Comparison of ENCODE assay signal across 11 cellular contexts in the genomic region with DNA sequence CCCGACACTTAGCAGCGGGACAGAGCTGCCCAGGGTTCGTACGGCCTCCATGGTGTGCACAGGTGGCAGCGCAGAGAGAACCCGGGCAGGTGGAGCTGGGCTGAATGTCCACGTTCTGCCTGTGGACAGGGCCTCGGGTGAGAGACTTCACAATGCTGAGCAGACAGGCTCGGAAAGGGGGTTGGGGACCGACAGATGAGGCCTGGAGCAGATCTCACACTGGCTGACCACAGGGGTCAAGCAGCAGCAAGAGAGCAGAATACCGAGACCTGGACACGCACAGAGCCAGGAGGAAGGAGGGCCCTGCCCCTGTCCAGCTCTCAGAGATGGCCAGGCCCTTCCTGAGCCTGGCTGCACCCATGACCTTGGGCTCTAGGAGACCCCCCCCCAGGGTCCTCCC.
DNase-seq lines count a peak whose midpoint lies in the region; TF ChIP-seq lines count a peak whose summit lies in the region.
"Had no signal": no experiment of that assay in that cellular context is flagged by ENCODE, and none has a peak within 500 bp of the region (broad histone marks: within the 10 kb centered on the region; RNA-seq: fewer than 3 reads in every experiment).

No MANE protein-coding gene starts in this region.

- H3K27me3 Mint-ChIP-seq in HFFc6 (ENCODE audit: insufficient read depth) (peaks cover 29% of the 10 kb centered on the region), brain (no peaks in the 10 kb centered on the region)

- H3K79me2 ChIP-seq in smooth muscle cell (ENCODE audit: low read depth): peaks cover 78% of the 10 kb centered on the region

- no peak overlapping the region for H3K4me2 ChIP-seq in smooth muscle cell

- peaks cover 44% of the 10 kb centered on the region for H3K36me3 Mint-ChIP-seq in HFFc6 (ENCODE audit: low read depth)
- H3K36me3 Mint-ChIP-seq in brain: peaks cover 54% of the 10 kb centered on the region

- H3F3A ChIP-seq in smooth muscle cell (ENCODE audit: low read depth): peaks cover 50% of the 10 kb centered on the region

- H3K27ac ChIP-seq in layer of hippocampus (ENCODE audit: low read depth, low read length) (peak overlapping the region; percentile 39), smooth muscle cell (ENCODE audit: low read depth) (peak overlapping the region; percentile 92)

- 85% methylated on average over 10 of the region's 12 CpGs for WGBS in smooth muscle cell (ENCODE audit: low lambda C conversion rate)

- no peaks in the 10 kb centered on the region for H3K36me3 ChIP-seq in smooth muscle cell (ENCODE audit: low read depth)

- peaks cover 91% of the 10 kb centered on the region for H4K20me1 ChIP-seq in smooth muscle cell (ENCODE audit: low read depth)

- H3K4me1 ChIP-seq in smooth muscle cell (ENCODE audit: low read depth): peaks cover 17% of the 10 kb centered on the region
- H3K4me1 ChIP-seq: body of pancreas had no signal

- H3K27ac Mint-ChIP-seq in HFFc6 (peak overlapping the region; percentile 87), brain (peak overlapping the region; percentile 74 to 93 (median 88))

- H3K4me3 ChIP-seq in smooth muscle cell: no peak overlapping the region
- H3K4me3 ChIP-seq: body of pancreas had no signal

- H3K4me3 Mint-ChIP-seq in HFFc6 (no peak overlapping the region), brain (no peak overlapping the region)
- H3K4me3 Mint-ChIP-seq: immature natural killer cell had no signal

- H3K4me1 Mint-ChIP-seq in HFFc6 (ENCODE audit: low read depth) (peaks cover 51% of the 10 kb centered on the region), brain (peaks cover 80% of the 10 kb centered on the region)

- H3K27me3 ChIP-seq in layer of hippocampus (ENCODE audit: control insufficient read depth, insufficient read depth, low read length): no peaks in the 10 kb centered on the region
- H3K27me3 ChIP-seq in smooth muscle cell (ENCODE audit: low read depth): no peaks in the 10 kb centered on the region
- H3K27me3 ChIP-seq: body of pancreas had no signal

- TF ChIP-seq CTCF in HFFc6 (IDR thresholded peaks at IDR 0.05) (no peak), brain (conservative IDR thresholded peaks at IDR 0.05) (no peak), smooth muscle cell (IDR thresholded peaks at IDR 0.05; ENCODE audit: borderline replicate concordance, insufficient read depth, poor library complexity, severe bottlenecking) (no peak)

- no peaks in the 10 kb centered on the region for H3K9me3 ChIP-seq in smooth muscle cell (replicated peaks; ENCODE audit: low read depth)
- H3K9me3 ChIP-seq: body of pancreas had no signal

- H3K9ac ChIP-seq in smooth muscle cell (ENCODE audit: low read depth): no peak overlapping the region

- DNase-seq in HFFc6: no peak
- DNase-seq in smooth muscle cell (lab: John Stamatoyannopoulos, UW; ENCODE audit: unreplicated experiment): no peak
- no peak for DNase-seq in NCI-H146 (lab: John Stamatoyannopoulos, UW)
- no peak for DNase-seq in midbrain (lab: John Stamatoyannopoulos, UW)
- DNase-seq in NCI-H82 (lab: John Stamatoyannopoulos, UW): no peak
- no peak for DNase-seq in NCI-H2196 treated with DMSO at 0.1 percent for 48 hours (lab: John Stamatoyannopoulos, UW; ENCODE audit: unreplicated experiment)
- DNase-seq: activated CD8-positive, alpha-beta memory T cell treated with anti-CD3 and anti-CD28 coated beads, Interleukin-2, amount 50 U/mL, for 48 hours; immature natural killer cell had no signal

- H3K9me3 Mint-ChIP-seq in HFFc6 (no peaks in the 10 kb centered on the region), brain (peaks cover 0 to 2% (median 0%) of the 10 kb centered on the region in 5 experiments)
- H3K9me3 Mint-ChIP-seq: immature natural killer cell had no signal

- H2AFZ ChIP-seq in smooth muscle cell (ENCODE audit: low read depth): no peak overlapping the region
